ENCODE assay signal across 13 cellular contexts in genomic region chr18:1018211-1018651, GRCh38.
A peak's percentile ranks its signal among the peaks of the same experiment; 100 is the strongest.
DNase-seq lines count a peak whose midpoint lies in the region; ATAC-seq and TF ChIP-seq lines count a peak whose summit lies in the region.
"Had no signal": no experiment of that assay in that cellular context is flagged by ENCODE, and none has a peak within 500 bp of the region (broad histone marks: within the 10 kb centered on the region; RNA-seq: fewer than 3 reads in every experiment).

No MANE protein-coding gene starts in this region.

- intact Hi-C loops in CD14-positive monocyte (cut with micrococcal nuclease), result no loop called here
- intact Hi-C loops in esophagus muscularis mucosa (cut with DNase I), result no loop called here

- peaks cover 0 to 2% (median 0%) of the 10 kb centered on the region in 3 donors for H3K27me3 Mint-ChIP-seq in CD14-positive monocyte (ENCODE audit: low read depth in 3 of 3)
- H3K27me3 Mint-ChIP-seq: activated T-cell treated with anti-CD3 and anti-CD28 coated beads, Interleukin-2, amount 50 U/mL, for 24 hours had no signal

- no peaks in the 10 kb centered on the region for H3K4me1 Mint-ChIP-seq in CD14-positive monocyte

- H2AK5ac ChIP-seq in mesendoderm (ENCODE audit: low read length), result no peak overlapping the region

- no peak overlapping the region for H3K56ac ChIP-seq in mesendoderm (ENCODE audit: low read length)

- H4K5ac ChIP-seq in mesendoderm (ENCODE audit: low read length), result no peak overlapping the region

- TF ChIP-seq POLR2A in esophagus muscularis mucosa (IDR thresholded peaks at IDR 0.05; ENCODE audit: low read depth), result no peak

- H2BK120ac ChIP-seq in mesendoderm (ENCODE audit: low read depth, low read length), result no peak overlapping the region

- no CpG with 5 or more reads among the region's 5 CpGs for WGBS in mesendoderm (ENCODE audit: extremely low coverage, insufficient coverage, low lambda C conversion rate)
- WGBS in esophagus muscularis mucosa, result 48% methylated on average over 5 of the region's 5 CpGs

- H3K4me1 ChIP-seq in SJCRH30 (peaks cover 62% of the 10 kb centered on the region), mesendoderm (ENCODE audit: control insufficient read depth, low read depth, low read length) (peaks cover 12% of the 10 kb centered on the region), esophagus muscularis mucosa (peaks cover 6 to 23% (median 14%) of the 10 kb centered on the region in 4 donors)

- H3K27ac ChIP-seq in SJCRH30 (peak overlapping the region; percentile 99), mesendoderm (ENCODE audit: low read depth, low read length) (no peak overlapping the region), esophagus muscularis mucosa (replicated peaks in 1 of 4) (no peak overlapping the region)
- H3K27ac ChIP-seq: BLaER1 treated with 17β-estradiol and CSF1 and Interleukin-3, amounts not matched to agents 10 nM and 100 nM had no signal

- ATAC-seq in left lobe of liver (no peak), HG03439 (IDR thresholded peaks at IDR 0.05; ENCODE audit: unreplicated experiment) (no peak)

- H4K8ac ChIP-seq in mesendoderm (ENCODE audit: low read depth, low read length), result no peak overlapping the region

- H3K4me3 ChIP-seq in SJCRH30 (peak overlapping the region; percentile 23), mesendoderm (ENCODE audit: low read length) (no peak overlapping the region), esophagus muscularis mucosa (no peak overlapping the region)
- H3K4me3 ChIP-seq: BLaER1 treated with 17β-estradiol and CSF1 and Interleukin-3, amounts not matched to agents 10 nM and 100 nM; MG63 had no signal

- no peaks in the 10 kb centered on the region for H3K9me3 ChIP-seq in SJCRH30 (replicated peaks)
- H3K9me3 ChIP-seq in esophagus muscularis mucosa, result no peaks in the 10 kb centered on the region
- H3K9me3 ChIP-seq: BLaER1 treated with 17β-estradiol and CSF1 and Interleukin-3, amounts not matched to agents 10 nM and 100 nM; MG63 had no signal

- H3K4me2 ChIP-seq in mesendoderm (ENCODE audit: low read length), result no peak overlapping the region
- H3K4me2 ChIP-seq: BLaER1 treated with 17β-estradiol and CSF1 and Interleukin-3, amounts not matched to agents 10 nM and 100 nM had no signal

- no peak overlapping the region for H3K4me3 Mint-ChIP-seq in CD14-positive monocyte
- H3K4me3 Mint-ChIP-seq: activated T-cell treated with anti-CD3 and anti-CD28 coated beads, Interleukin-2, amount 50 U/mL, for 24 hours; stimulated activated naive CD8-positive, alpha-beta T cell treated with anti-CD3 and anti-CD28 coated beads, Interleukin-15, Interleukin-2, amounts not matched to agents 100 ng/mL and 50 ng/mL, for 24 hours had no signal

- no peak overlapping the region for H3K27ac Mint-ChIP-seq in CD14-positive monocyte
- H3K27ac Mint-ChIP-seq: activated T-cell treated with anti-CD3 and anti-CD28 coated beads, Interleukin-2, amount 50 U/mL, for 24 hours; stimulated activated naive CD8-positive, alpha-beta T cell treated with anti-CD3 and anti-CD28 coated beads, Interleukin-15, Interleukin-2, amounts not matched to agents 100 ng/mL and 50 ng/mL, for 24 hours had no signal

- H3K9me3 Mint-ChIP-seq in CD14-positive monocyte, result no peaks in the 10 kb centered on the region
- H3K9me3 Mint-ChIP-seq: activated T-cell treated with anti-CD3 and anti-CD28 coated beads, Interleukin-2, amount 50 U/mL, for 24 hours; stimulated activated naive CD8-positive, alpha-beta T cell treated with anti-CD3 and anti-CD28 coated beads, Interleukin-15, Interleukin-2, amounts not matched to agents 100 ng/mL and 50 ng/mL, for 24 hours had no signal

- H2BK5ac ChIP-seq in mesendoderm (ENCODE audit: low read length), result no peak overlapping the region

- peak; percentile 76 for DNase-seq in DMS 273 treated with DMSO at 0.1 percent for 48 hours (lab: John Stamatoyannopoulos, UW)
- peak; percentile 11 for DNase-seq in NCI-H1092 (lab: John Stamatoyannopoulos, UW)
- DNase-seq in SJCRH30, result peak; percentile 84 to 94
- DNase-seq in mesendoderm, result peak; percentile 27
- DNase-seq in left lobe of liver (ENCODE audit: low spot score), result no peak
- no peak for DNase-seq in CD14-positive monocyte (ENCODE audit: low spot score)
- no peak for DNase-seq in esophagus muscularis mucosa (ENCODE audit: extremely low spot score)
- DNase-seq: activated T-cell treated with anti-CD3 and anti-CD28 coated beads, Interleukin-2, amount 50 U/mL, for 24 hours; MG63; stimulated activated CD4-positive, alpha-beta T cell treated with anti-CD3 and anti-CD28 coated beads, Interleukin-4, amount 100 ng/mL, for 1 hour had no signal

- no peak overlapping the region for H2BK15ac ChIP-seq in mesendoderm (replicated peaks; ENCODE audit: low read depth)

- no peak overlapping the region for H3K4ac ChIP-seq in mesendoderm (ENCODE audit: low read depth, low read length)

- H3K18ac ChIP-seq in mesendoderm (ENCODE audit: low read length), result peak overlapping the region; percentile 4

- H3K23ac ChIP-seq in mesendoderm (ENCODE audit: low read length), result no peak overlapping the region

- no peaks in the 10 kb centered on the region for H3K36me3 Mint-ChIP-seq in CD14-positive monocyte

- H3K36me3 ChIP-seq in SJCRH30, result no peaks in the 10 kb centered on the region
- H3K36me3 ChIP-seq in mesendoderm (ENCODE audit: control insufficient read depth, insufficient read depth, low read length), result no peaks in the 10 kb centered on the region
- no peaks in the 10 kb centered on the region for H3K36me3 ChIP-seq in esophagus muscularis mucosa
- H3K36me3 ChIP-seq: BLaER1 treated with 17β-estradiol and CSF1 and Interleukin-3, amounts not matched to agents 10 nM and 100 nM; MG63 had no signal

- H3K9ac ChIP-seq in mesendoderm (ENCODE audit: low read length), result no peak overlapping the region
- H3K9ac ChIP-seq: BLaER1 treated with 17β-estradiol and CSF1 and Interleukin-3, amounts not matched to agents 10 nM and 100 nM had no signal

- H3K79me2 ChIP-seq in mesendoderm (ENCODE audit: control insufficient read depth, insufficient read depth, low read length), result no peaks in the 10 kb centered on the region

- TF ChIP-seq CTCF in CD14-positive monocyte (IDR thresholded peaks at IDR 0.05), result no peak
- TF ChIP-seq CTCF in esophagus muscularis mucosa (IDR thresholded peaks at IDR 0.05), result no peak

- no peak for TF ChIP-seq EP300 in esophagus muscularis mucosa (IDR thresholded peaks at IDR 0.05)

- H3K27me3 ChIP-seq in SJCRH30 (no peaks in the 10 kb centered on the region), mesendoderm (ENCODE audit: insufficient read depth, low read length, poor library complexity) (no peaks in the 10 kb centered on the region), esophagus muscularis mucosa (no peaks in the 10 kb centered on the region)
- H3K27me3 ChIP-seq: BLaER1 treated with 17β-estradiol and CSF1 and Interleukin-3, amounts not matched to agents 10 nM and 100 nM; MG63 had no signal

- no peaks in the 10 kb centered on the region for H3K79me1 ChIP-seq in mesendoderm (ENCODE audit: low read length)

Comparison
In these comparisons a context has a peak if more than half of its experiments do, and no peak if none do; other contexts are left out.
1. DNase-seq: peak in DMS 273 treated with DMSO at 0.1 percent for 48 hours (single experiment), NCI-H1092 (single experiment), SJCRH30 (2 of 2) and mesendoderm (single experiment); none in left lobe of liver (single experiment), CD14-positive monocyte (single experiment) and esophagus muscularis mucosa (single experiment).